ENCODE assay signal across 21 cellular contexts in the genomic region with DNA sequence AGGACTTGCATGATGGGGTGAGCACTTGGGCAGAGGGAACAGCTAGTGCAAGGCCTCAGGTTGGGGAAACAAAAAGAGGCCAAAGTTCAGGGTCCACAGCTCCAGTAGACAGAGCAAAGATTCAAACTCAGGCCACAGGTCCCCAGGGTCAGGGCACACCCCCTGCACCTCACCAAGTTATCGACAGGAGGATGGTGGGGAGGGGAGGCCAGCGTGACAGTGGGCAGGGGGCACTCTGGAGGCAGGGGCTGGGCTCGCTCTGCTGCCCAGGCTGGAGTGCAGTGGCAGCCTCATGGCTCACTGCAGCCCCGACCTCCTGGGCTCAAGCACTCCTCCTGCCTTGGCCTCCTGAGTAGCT. TPM values are rescaled to one million over a fixed set of nuclear protein-coding genes. Genes with fewer than 3 reads are reported as not detected.
A peak's percentile ranks its signal among the peaks of the same experiment; 100 is the strongest.
DNase-seq lines count a peak whose midpoint lies in the region; ATAC-seq, FAIRE-seq and TF ChIP-seq lines count a peak whose summit lies in the region.
"Had no signal": no experiment of that assay in that cellular context is flagged by ENCODE, and none has a peak within 500 bp of the region (broad histone marks: within the 10 kb centered on the region; RNA-seq: fewer than 3 reads in every experiment).

No MANE protein-coding gene starts in this region.

- H3K27me3 Mint-ChIP-seq in GM23338 (ENCODE audit: insufficient read depth, low read depth, poor library complexity), result peaks cover 33% of the 10 kb centered on the region
- H3K27me3 Mint-ChIP-seq in neural crest cell (ENCODE audit: low read depth), result peaks cover 39% of the 10 kb centered on the region
- H3K27me3 Mint-ChIP-seq in T-cell, result peaks cover 0 to 6% of the 10 kb centered on the region in 2 donors

- 70% methylated on average over 4 of the region's 4 CpGs for WGBS in A549 (ENCODE audit: missing lambda C conversion rate)
- 46% methylated on average over 4 of the region's 4 CpGs for WGBS in K562 (ENCODE audit: insufficient coverage, low coverage, missing lambda C conversion rate)

- no peak for TF ChIP-seq CTCF in A549 (IDR thresholded peaks at IDR 0.05)
- TF ChIP-seq CTCF in GM23338 (conservative IDR thresholded peaks at IDR 0.05; ENCODE audit: low read depth in 2 of 2), result no peak
- no peak for TF ChIP-seq CTCF in K562 (IDR thresholded peaks at IDR 0.05 in 2 of 3, conservative IDR thresholded peaks at IDR 0.05 in 1 of 3; ENCODE audit: insufficient read depth in 2 of 3, low read depth in 1 of 3, low read length in 3 of 3)
- TF ChIP-seq CTCF in neural crest cell (conservative IDR thresholded peaks at IDR 0.05), result no peak

- H3K27ac ChIP-seq in A549 (peak overlapping the region; percentile 96), GM23338 (ENCODE audit: low read depth) (no peak overlapping the region), K562 (ENCODE audit: extremely low read depth, low read depth, low read length) (no peak overlapping the region; the same call in 2 of the 3 replicates)

- no peak overlapping the region for H3K4me3 ChIP-seq in A549
- H3K4me3 ChIP-seq in GM23338, result no peak overlapping the region
- H3K4me3 ChIP-seq in K562, result no peak overlapping the region
- H3K4me3 ChIP-seq: HAP-1 had no signal

- TF ChIP-seq EP300 in A549 (IDR thresholded peaks at IDR 0.05), result no peak
- TF ChIP-seq EP300 in K562 (IDR thresholded peaks at IDR 0.05; ENCODE audit: low read length), result no peak

- TF ChIP-seq POLR2A in A549 (IDR thresholded peaks at IDR 0.05; ENCODE audit: low read length) (no peak), K562 (conservative IDR thresholded peaks at IDR 0.05) (no peak)

- no peaks in the 10 kb centered on the region; the same call in 2 of the 3 replicates for H3K9me3 Mint-ChIP-seq in GM23338
- no peaks in the 10 kb centered on the region for H3K9me3 Mint-ChIP-seq in neural crest cell
- H3K9me3 Mint-ChIP-seq in T-cell, result no peaks in the 10 kb centered on the region
- H3K9me3 Mint-ChIP-seq: CD4-positive, CD25-positive, alpha-beta regulatory T cell had no signal

- CTCF ChIA-PET in A549 (lab: Yijun Ruan, JAX) (interaction anchor here (1.0 to 5.1 kb wide), 4 partner anchors 9 to 88 kb away, joined by 3 to 43 read pairs (median 4); partner anchors contain the start of gene EP400), K562 (lab: Yijun Ruan, JAX; ENCODE audit: low intra/inter-chr PET ratio) (no interaction called here), T-cell (lab: Charles Lee) (no interaction called here)

- H3K79me2 ChIP-seq in GM23338 (replicated peaks; ENCODE audit: insufficient read depth), result no peaks in the 10 kb centered on the region
- no peaks in the 10 kb centered on the region for H3K79me2 ChIP-seq in K562 (ENCODE audit: control insufficient read depth, insufficient read depth, low read length)

- no peak for FAIRE-seq in A549 (lab: Jason Lieb, UNC)
- no peak for FAIRE-seq in K562 (lab: Jason Lieb, UNC)
- FAIRE-seq: A204.1, D721Med, G401.6, GM12891, HTR-8/SVneo had no signal

- H3K4me2 ChIP-seq in A549 (peak overlapping the region; percentile 68), GM23338 (no peak overlapping the region), K562 (ENCODE audit: insufficient read depth, low read length) (no peak overlapping the region)

- no peaks in the 10 kb centered on the region for H3K9me2 ChIP-seq in GM23338 (ENCODE audit: insufficient read depth)

- DNase-seq in A549 (ENCODE audit: low read depth in 1 of 2, low spot score in 1 of 2) (no peak), GM23338 (ENCODE audit: low spot score) (no peak), K562 (ENCODE audit: extremely low read depth in 1 of 4, low spot score in 3 of 4) (no peak), neural crest cell (ENCODE audit: low read depth, low spot score) (no peak), T-cell (no peak), SHP77 (lab: John Stamatoyannopoulos, UW) (no peak)
- DNase-seq: CD4-positive, CD25-positive, alpha-beta regulatory T cell; DMS79 treated with DMSO at 0.1 percent for 48 hours; KG1; NCI-H1092 treated with DMSO at 0.1 percent for 48 hours; NCI-H1694; NCI-H2107; PC-3 had no signal

- H3K36me3 Mint-ChIP-seq in GM23338 (ENCODE audit: low read depth), result peaks cover 4% of the 10 kb centered on the region; the same call in 1 of the 3 replicates
- H3K36me3 Mint-ChIP-seq in neural crest cell (ENCODE audit: low read depth), result no peaks in the 10 kb centered on the region
- no peaks in the 10 kb centered on the region for H3K36me3 Mint-ChIP-seq in T-cell
- H3K36me3 Mint-ChIP-seq: CD4-positive, CD25-positive, alpha-beta regulatory T cell had no signal

- POLR2A ChIA-PET in A549 (lab: Yijun Ruan, JAX) (no interaction called here), K562 (lab: Yijun Ruan, JAX) (interaction anchor here (1.4 to 3.2 kb wide), 3 partner anchors 8 to 67 kb away, joined by 5 to 11 read pairs (median 7); partner anchors contain the start of gene PUS1), T-cell (lab: Charles Lee) (no interaction called here)

- no TSS peak for BruUV-seq in K562 (replicated peaks; lab: Mats Ljungman, UMichigan)

- in situ Hi-C loops in K562 (cut with MboI), result no loop called here

- intact Hi-C loops in K562 (cut with micrococcal nuclease), result no loop called here

- H3K27me3 ChIP-seq in GM23338 (ENCODE audit: insufficient read depth), result no peaks in the 10 kb centered on the region
- no peaks in the 10 kb centered on the region for H3K27me3 ChIP-seq in K562 (ENCODE audit: control insufficient read depth in 2 of 2, insufficient read depth in 2 of 2, low read length in 2 of 2)

- H3K27ac Mint-ChIP-seq in GM23338 (0 out of 2 replicates have a peak overlapping the region, but pooled peaks have one; percentile 67), neural crest cell (ENCODE audit: unreplicated experiment) (peak overlapping the region; percentile 35), T-cell (no peak overlapping the region)
- H3K27ac Mint-ChIP-seq: CD4-positive, CD25-positive, alpha-beta regulatory T cell had no signal

- H3K9me1 ChIP-seq in K562 (ENCODE audit: control insufficient read depth, insufficient read depth, low read length), result no peaks in the 10 kb centered on the region

- no peak overlapping the region for H3K4me3 Mint-ChIP-seq in GM23338
- H3K4me3 Mint-ChIP-seq in neural crest cell, result peak overlapping the region; percentile 76
- no peak overlapping the region for H3K4me3 Mint-ChIP-seq in T-cell
- H3K4me3 Mint-ChIP-seq: CD4-positive, CD25-positive, alpha-beta regulatory T cell had no signal

- H3K4me1 ChIP-seq in A549, result peaks cover 64% of the 10 kb centered on the region
- H3K4me1 ChIP-seq in GM23338 (ENCODE audit: insufficient read depth), result peaks cover 24% of the 10 kb centered on the region
- H3K4me1 ChIP-seq in K562 (replicated peaks in 1 of 2; ENCODE audit: control insufficient read depth in 2 of 2, insufficient read depth in 2 of 2, low read length in 2 of 2), result peaks cover 26 to 47% of the 10 kb centered on the region in 2 experiments; a peak in 4 of 5 replicates

- no peaks in the 10 kb centered on the region for H3K36me3 ChIP-seq in GM23338 (ENCODE audit: insufficient read depth)
- no peaks in the 10 kb centered on the region for H3K36me3 ChIP-seq in K562 (ENCODE audit: control insufficient read depth, insufficient read depth, low read length)
- H3K36me3 ChIP-seq: HAP-1 had no signal

- no peak overlapping the region for H3K9ac ChIP-seq in K562 (ENCODE audit: insufficient read depth in 1 of 2, low read depth in 2 of 2, low read length in 2 of 2)

- TF ChIP-seq RAD21 in A549 (conservative IDR thresholded peaks at IDR 0.05 in 1 of 2, IDR thresholded peaks at IDR 0.05 in 1 of 2) (no peak), K562 (CRISPR knock-in tag; conservative IDR thresholded peaks at IDR 0.05 in 1 of 2, IDR thresholded peaks at IDR 0.05 in 1 of 2) (no peak)

- H3K9me3 ChIP-seq in A549 (no peaks in the 10 kb centered on the region), K562 (replicated peaks; ENCODE audit: control insufficient read depth, insufficient read depth, low read depth, low read length) (no peaks in the 10 kb centered on the region)
- H3K9me3 ChIP-seq: HAP-1 had no signal

- H3F3A ChIP-seq in GM23338 (replicated peaks; ENCODE audit: low read depth), result 0 out of 2 replicates have a peak, but pooled peaks cover 11% of the 10 kb centered on the region

- H2AFZ ChIP-seq in GM23338 (no peak overlapping the region), K562 (ENCODE audit: low read depth, low read length) (peak overlapping the region; percentile 80; the same call in 1 of the 2 replicates)

- H4K20me1 ChIP-seq in GM23338 (replicated peaks; ENCODE audit: insufficient read depth), result no peaks in the 10 kb centered on the region
- H4K20me1 ChIP-seq in K562 (replicated peaks; ENCODE audit: control insufficient read depth, insufficient read depth, low read length), result no peaks in the 10 kb centered on the region

- ATAC-seq in A549 (no peak), GM23338 (no peak), K562 (no peak), T-cell (replicated peaks in 1 of 4) (no peak), GM19035 (IDR thresholded peaks at IDR 0.05; ENCODE audit: unreplicated experiment) (no peak), HG03469 (IDR thresholded peaks at IDR 0.05; ENCODE audit: unreplicated experiment) (no peak)
- ATAC-seq: PC-3 had no signal

- H3K4me1 Mint-ChIP-seq in GM23338 (peaks cover 38% of the 10 kb centered on the region), neural crest cell (peaks cover 49% of the 10 kb centered on the region), T-cell (peaks cover 6 to 12% (median 10%) of the 10 kb centered on the region in 3 donors)

RNA-seq across cellular contexts. Expression of gene ULK1, which starts 32.4 kb away (rescaled TPM):
- 15.1 and 18.4 TPM in 2 replicates for polyA plus RNA-seq in A549 (2011; rRNA removed)
- polyA plus RNA-seq in A549 (2012; cell fraction: cytosol; rRNA removed), result 43.7 and 65.4 TPM in 2 replicates
- polyA plus RNA-seq in A549 (2012; cell fraction: nucleus; rRNA removed), result 271 and 363 TPM in 2 replicates
- polyA plus RNA-seq in A549 (2017; fragmentation: RNase III; extraction: RNeasy Plus Mini Kit Qiagen cat#74134 plus additional on column Dnase treatment), result 37.7 to 49.2 TPM (median 46.2 TPM) in 3 replicates
- 13.4 and 13.5 TPM in 2 replicates for polyA minus RNA-seq in A549 (2011; rRNA and poly(A)+ RNA removed)
- 26.2 and 33.8 TPM in 2 replicates for total RNA-seq in GM23338 (2014; rRNA removed; shearing (Covaris generic))
- polyA plus RNA-seq in GM23338 (2016; fragmentation: Nextera tagmentation; extraction: Ambion mirVana), result 8.4 and 9.3 TPM in 2 replicates
- 40.7 and 125 TPM in 2 replicates for total RNA-seq in K562 (2011; cell fraction: chromatin; rRNA removed; ENCODE audit: low replicate concordance)
- 72.5 and 83.8 TPM in 2 replicates for total RNA-seq in K562 (2011; cell fraction: nucleolus; rRNA removed)
- 47.5 and 50.5 TPM in 2 replicates for total RNA-seq in K562 (2011; cell fraction: nucleoplasm; rRNA removed)
- total RNA-seq in K562 (2014; rRNA removed), result 4.2 and 5.6 TPM in 2 replicates
- 0.83 and 0.98 TPM in 2 replicates for total RNA-seq in K562 (2014; rRNA removed; fragmentation: Illumina TruSeq; extraction: Trizol)
- 2.0 and 3.6 TPM in 2 replicates for total RNA-seq in K562 (2015; rRNA removed; fragmentation: Illumina TruSeq; extraction: Trizol)
- total RNA-seq in K562 (2021), result 17.3 and 29.4 TPM in 2 replicates
- 3.2 and 6.2 TPM in 2 replicates for polyA plus RNA-seq in K562 (2011; rRNA removed)
- 2.1 and 4.1 TPM in 2 replicates for polyA plus RNA-seq in K562 (2011; cell fraction: cytosol; rRNA removed)
- 62.1 and 86.4 TPM in 2 replicates for polyA plus RNA-seq in K562 (2011; cell fraction: nucleus; rRNA removed)
- 12.1 and 39.2 TPM in 2 replicates for polyA plus RNA-seq in K562 (2012)
- polyA plus RNA-seq in K562 (2014; fragmentation: Illumina TruSeq; extraction: Trizol), result 2.5 and 9.1 TPM in 2 replicates
- under 1 TPM; 0.15 to 0.29 TPM for polyA plus RNA-seq in K562 (2014; fragmentation: Nextera tagmentation; extraction: Ambion mirVana)
- polyA plus RNA-seq in K562 (2014; rRNA removed), result 13.2 and 16.9 TPM in 2 replicates
- 1.3 and 1.8 TPM in 2 replicates for polyA minus RNA-seq in K562 (2011; rRNA and poly(A)+ RNA removed)
- polyA minus RNA-seq in K562 (2011; cell fraction: cytosol; rRNA and poly(A)+ RNA removed), result 3.1 and 11.4 TPM in 2 replicates
- polyA minus RNA-seq in K562 (2011; cell fraction: nucleus; rRNA and poly(A)+ RNA removed), result 15.5 and 15.9 TPM in 2 replicates
- 59.2 and 69.3 TPM in 2 replicates for total RNA-seq in neural crest cell
- 10 to 100 TPM; 53.3 to 89.6 (median 57.8) TPM for total RNA-seq in T-cell

RNA-seq across cellular contexts. Expression of gene MMP17, which starts 33.9 kb away (rescaled TPM):
- polyA plus RNA-seq in A549 (2011; rRNA removed) (6.2 and 9.1 TPM in 2 replicates), A549 (2017; fragmentation: RNase III; extraction: RNeasy Plus Mini Kit Qiagen cat#74134 plus additional on column Dnase treatment) (7.2 to 8.7 TPM (median 7.9 TPM) in 3 replicates), GM23338 (2016; fragmentation: Nextera tagmentation; extraction: Ambion mirVana) (10.4 and 16.9 TPM in 2 replicates), K562 (2011; rRNA removed) (17.1 and 57.8 TPM in 2 replicates), K562 (2014; fragmentation: Illumina TruSeq; extraction: Trizol) (5.0 and 11.6 TPM in 2 replicates), K562 (2014; fragmentation: Nextera tagmentation; extraction: Ambion mirVana) (not detected), K562 (2014; rRNA removed) (21.2 and 24.1 TPM in 2 replicates)
- 19.6 and 30.3 TPM in 2 replicates for polyA plus RNA-seq in A549 (2012; cell fraction: cytosol; rRNA removed)
- 44.1 and 63.4 TPM in 2 replicates for polyA plus RNA-seq in A549 (2012; cell fraction: nucleus; rRNA removed)
- polyA minus RNA-seq in A549 (2011; rRNA and poly(A)+ RNA removed), result 3.6 and 3.7 TPM in 2 replicates
- total RNA-seq in GM23338 (2014; rRNA removed; shearing (Covaris generic)), result 26.8 and 48.5 TPM in 2 replicates
- 65.7 and 167 TPM in 2 replicates for total RNA-seq in K562 (2011; cell fraction: chromatin; rRNA removed; ENCODE audit: low replicate concordance)
- 84.0 and 92.2 TPM in 2 replicates for total RNA-seq in K562 (2011; cell fraction: nucleolus; rRNA removed)
- total RNA-seq in K562 (2011; cell fraction: nucleoplasm; rRNA removed), result 68.9 and 73.7 TPM in 2 replicates
- total RNA-seq in K562 (2014; rRNA removed) (12.7 and 17.5 TPM in 2 replicates), K562 (2014; rRNA removed; fragmentation: Illumina TruSeq; extraction: Trizol) (0.93 and 1.1 TPM in 2 replicates), K562 (2015; rRNA removed; fragmentation: Illumina TruSeq; extraction: Trizol) (4.0 and 4.6 TPM in 2 replicates), K562 (2021) (18.0 and 20.1 TPM in 2 replicates), neural crest cell (90.9 and 94.8 TPM in 2 replicates), T-cell (1 to 10 TPM in 3 of 5 donors, under 1 TPM in 2; 0.58 to 2.7 (median 1.2) TPM)
- 29.3 and 39.3 TPM in 2 replicates for polyA plus RNA-seq in K562 (2011; cell fraction: cytosol; rRNA removed)
- 170 and 193 TPM in 2 replicates for polyA plus RNA-seq in K562 (2011; cell fraction: nucleus; rRNA removed)
- 17.2 and 26.5 TPM in 2 replicates for polyA plus RNA-seq in K562 (2012)
- 4.9 and 7.1 TPM in 2 replicates for polyA minus RNA-seq in K562 (2011; rRNA and poly(A)+ RNA removed)
- 13.5 and 30.6 TPM in 2 replicates for polyA minus RNA-seq in K562 (2011; cell fraction: cytosol; rRNA and poly(A)+ RNA removed)
- polyA minus RNA-seq in K562 (2011; cell fraction: nucleus; rRNA and poly(A)+ RNA removed), result 25.7 and 56.9 TPM in 2 replicates
- total RNA-seq: CD4-positive, CD25-positive, alpha-beta regulatory T cell had no signal

Comparison
In these comparisons a context has a peak if more than half of its experiments do, and no peak if none do; other contexts are left out.
1. H3K27ac ChIP-seq: peak in A549 (2 of 2); none in GM23338 (single experiment) and K562 (single experiment).
2. H3K27ac Mint-ChIP-seq: peak in GM23338 (single experiment) and neural crest cell (single experiment); none in T-cell (0 of 2).